12 cellular contexts compared by ENCODE assay signal in genomic region chr5:372556-372910, GRCh38. TPM values are rescaled to one million over a fixed set of nuclear protein-coding genes. Genes with fewer than 3 reads are reported as not detected.
A peak's percentile ranks its signal among the peaks of the same experiment; 100 is the strongest.
DNase-seq lines count a peak whose midpoint lies in the region; ATAC-seq and TF ChIP-seq lines count a peak whose summit lies in the region.
"Had no signal": no experiment of that assay in that cellular context is flagged by ENCODE, and none has a peak within 500 bp of the region (broad histone marks: within the 10 kb centered on the region; RNA-seq: fewer than 3 reads in every experiment).

No MANE protein-coding gene starts in this region.

- H2AFZ ChIP-seq in ACC112 (ENCODE audit: low read length, unreplicated experiment) (no peak overlapping the region), DND-41 (ENCODE audit: low read depth, low read length) (no peak overlapping the region)

- DNase-seq in DND-41 = no peak
- DNase-seq in SK-N-MC (ENCODE audit: low read depth, low spot score) = no peak
- DNase-seq in iPS-NIHi11 (ENCODE audit: low spot score) = peak; percentile 22
- DNase-seq in omental fat pad (ENCODE audit: low spot score) = no peak
- no peak for DNase-seq in OCI-M2 (lab: John Stamatoyannopoulos, UW; ENCODE audit: unreplicated experiment)
- DNase-seq: NCI-H446 treated with DMSO at 0.1 percent for 48 hours, sigmoid colon had no signal

- H4K20me1 ChIP-seq in DND-41 (ENCODE audit: insufficient read depth, low read length) = no peaks in the 10 kb centered on the region; the same call in 1 of the 2 replicates

- peak overlapping the region; percentile 87 for H3K27ac ChIP-seq in ACC112 (ENCODE audit: low read depth, low read length)
- 0 out of 2 replicates have a peak overlapping the region, but pooled peaks have one; percentile 50 for H3K27ac ChIP-seq in DND-41 (ENCODE audit: low read length)
- peak overlapping the region; percentile 92 for H3K27ac ChIP-seq in SK-N-MC
- H3K27ac ChIP-seq: breast epithelium had no signal

- H3K36me3 ChIP-seq in ACC112 (ENCODE audit: insufficient read depth, low read length) (no peaks in the 10 kb centered on the region), DND-41 (ENCODE audit: insufficient read depth, low read length) (no peaks in the 10 kb centered on the region), SK-N-MC (ENCODE audit: insufficient read depth, low read length) (peaks cover 18% of the 10 kb centered on the region; the same call in 1 of the 2 replicates)
- H3K36me3 ChIP-seq: breast epithelium, sigmoid colon had no signal

- H3K4me2 ChIP-seq in DND-41 (ENCODE audit: insufficient read depth, low read length) = no peak overlapping the region

- H3K4me3 ChIP-seq in ACC112 (ENCODE audit: low read depth, low read length) = no peak overlapping the region
- no peak overlapping the region for H3K4me3 ChIP-seq in DND-41 (ENCODE audit: low read depth in 1 of 2, low read length in 2 of 2)
- H3K4me3 ChIP-seq in SK-N-MC = peak overlapping the region; percentile 21; the same call in 1 of the 2 replicates
- H3K4me3 ChIP-seq: breast epithelium, sigmoid colon had no signal

- TF ChIP-seq CTCF in DND-41 (IDR thresholded peaks at IDR 0.05; ENCODE audit: borderline replicate concordance, extremely low read depth, low read length, poor library complexity, severe bottlenecking) (no peak), omental fat pad (IDR thresholded peaks at IDR 0.05) (no peak)

- H3K9ac ChIP-seq in DND-41 (ENCODE audit: low read depth, low read length) = no peak overlapping the region
- H3K9ac ChIP-seq in SK-N-MC (ENCODE audit: insufficient read length) = peak overlapping the region; percentile 63

- H3K79me2 ChIP-seq in ACC112 (ENCODE audit: control insufficient read depth, insufficient read depth, low read length, unreplicated experiment) (no peaks in the 10 kb centered on the region), DND-41 (ENCODE audit: insufficient read depth, low read length) (no peaks in the 10 kb centered on the region)

- H3K27me3 ChIP-seq in ACC112 (ENCODE audit: insufficient read depth, low read length) (no peaks in the 10 kb centered on the region), DND-41 (ENCODE audit: insufficient read depth, low read length, poor library complexity) (no peaks in the 10 kb centered on the region)
- H3K27me3 ChIP-seq: breast epithelium had no signal

- no peaks in the 10 kb centered on the region for H3K9me3 ChIP-seq in DND-41 (ENCODE audit: insufficient read depth, low read length, severe bottlenecking)
- H3K9me3 ChIP-seq in SK-N-MC (ENCODE audit: low read depth, low read length) = no peaks in the 10 kb centered on the region
- H3K9me3 ChIP-seq: breast epithelium, sigmoid colon had no signal

- ATAC-seq in DND-41 (ENCODE audit: insufficient read depth, low read depth) (no peak), omental fat pad (ENCODE audit: low FRiP score) (no peak), GM21367 (IDR thresholded peaks at IDR 0.05; ENCODE audit: unreplicated experiment) (no peak), GM21619 (IDR thresholded peaks at IDR 0.05; ENCODE audit: unreplicated experiment) (no peak)
- ATAC-seq: CD8-positive, alpha-beta T cell had no signal

- H3K4me1 ChIP-seq in ACC112 (ENCODE audit: control insufficient read depth, insufficient read depth, low read length, unreplicated experiment) = peaks cover 55% of the 10 kb centered on the region
- H3K4me1 ChIP-seq in DND-41 (ENCODE audit: insufficient read depth, low read length) = peaks cover 29% of the 10 kb centered on the region

RNA-seq across cellular contexts. Expression of gene AHRR, which starts 51.0 kb away (rescaled TPM):
- total RNA-seq in omental fat pad = 1 to 10 TPM in 2 of 4 donors, under 1 TPM in 2; 0.25 to 2.2 (median 1.6) TPM
